ENCODE assay signal across 17 cellular contexts in genomic region chr21:28547795-28548194, GRCh38.
"Had no signal": no experiment of that assay in that cellular context is flagged by ENCODE, and none has a peak within 500 bp of the region (broad histone marks: within the 10 kb centered on the region; RNA-seq: fewer than 3 reads in every experiment).

No MANE protein-coding gene starts in this region.

- H3K4me1 ChIP-seq: esophagus squamous epithelium, heart right ventricle, pancreas, stomach had no signal

- H3K4me3 ChIP-seq: esophagus squamous epithelium, heart right ventricle, pancreas, skin epidermis, stomach had no signal

- H3K36me3 ChIP-seq: esophagus squamous epithelium, heart right ventricle, pancreas, stomach had no signal

- H3K27ac ChIP-seq: esophagus squamous epithelium, heart right ventricle, pancreas, skin epidermis, stomach had no signal

- H3K9me3 ChIP-seq: esophagus squamous epithelium, heart right ventricle, pancreas, stomach had no signal

- H3K27me3 ChIP-seq: esophagus squamous epithelium, heart right ventricle, pancreas, stomach had no signal

- ATAC-seq: heart right ventricle, pancreas, sciatic nerve had no signal

- DNase-seq: dermis blood vessel endothelial cell; esophagus squamous epithelium; heart right ventricle; hypothalamus; kidney glomerular epithelial cell; mesendoderm; naive B cell; occipital lobe; pancreas; retina; stimulated activated CD4-positive, alpha-beta T cell treated with anti-CD3 and anti-CD28 coated beads, Interleukin-2, amount 100 ng/mL, for 24 hours; stimulated activated CD4-positive, alpha-beta T cell treated with anti-CD3 and anti-CD28 coated beads, Interleukin-4, amount 100 ng/mL, for 4 hours; stimulated activated naive CD4-positive, alpha-beta T cell; stomach; trophoblast cell had no signal
